Comparison of ENCODE assay signal across 8 cellular contexts in genomic region chr5:126594077-126594476, GRCh38. TPM values are rescaled to one million over a fixed set of nuclear protein-coding genes. Genes with fewer than 3 reads are reported as not detected.
DNase-seq lines count a peak whose midpoint lies in the region; ATAC-seq lines count a peak whose summit lies in the region.

No MANE protein-coding gene starts in this region.

- H3K36me3 Mint-ChIP-seq in naive thymus-derived CD8-positive, alpha-beta T cell: no peaks in the 10 kb centered on the region

- peak overlapping the region; percentile 73 to 93 (median 87) for H3K4me3 Mint-ChIP-seq in naive thymus-derived CD8-positive, alpha-beta T cell

- H3K4me3 ChIP-seq in HUES48 (ENCODE audit: low read depth, low read length): peak overlapping the region; percentile 93
- H3K4me3 ChIP-seq in duodenal mucosa (ENCODE audit: low read depth in 1 of 2, low read length in 2 of 2): peak overlapping the region; percentile 80 to 82

- H3K9me3 ChIP-seq in HUES48 (ENCODE audit: control insufficient read depth, insufficient read depth, low read length) (no peaks in the 10 kb centered on the region; the same call in 1 of the 2 replicates), duodenal mucosa (ENCODE audit: control insufficient read depth in 1 of 2, low read length in 2 of 2) (no peaks in the 10 kb centered on the region)

- POLR2A ChIA-PET in naive thymus-derived CD8-positive, alpha-beta T cell (lab: Charles Lee): interaction anchor here (0.6 to 1.1 kb wide), 2 partner anchors 183 to 635 kb away, joined by 3 read pairs; no protein-coding TSS in a partner anchor

- DNase-seq in AG20443 (ENCODE audit: low spot score) (peak; percentile 14), NCI-H1105 treated with DMSO at 0.1 percent for 48 hours (lab: John Stamatoyannopoulos, UW) (no peak), 8988T (no peak)
- no peak for DNase-seq in naive thymus-derived CD8-positive, alpha-beta T cell

- H3K4me1 Mint-ChIP-seq in naive thymus-derived CD8-positive, alpha-beta T cell: peaks cover 10 to 24% (median 14%) of the 10 kb centered on the region in 4 donors

- H3K27me3 ChIP-seq in HUES48 (ENCODE audit: control insufficient read depth, insufficient read depth, low read length) (no peaks in the 10 kb centered on the region), duodenal mucosa (ENCODE audit: control insufficient read depth in 1 of 2, insufficient read depth in 2 of 2, low read length in 2 of 2) (no peaks in the 10 kb centered on the region)

- H3K27me3 Mint-ChIP-seq in naive thymus-derived CD8-positive, alpha-beta T cell: peaks cover 0 to 4% (median 0%) of the 10 kb centered on the region in 5 donors

- H3K27ac Mint-ChIP-seq in naive thymus-derived CD8-positive, alpha-beta T cell: peak overlapping the region in 3 of 10 donors; percentile 18 to 79 (median 31)

- no peak for ATAC-seq in naive thymus-derived CD8-positive, alpha-beta T cell
- no peak for ATAC-seq in GM21423 (IDR thresholded peaks at IDR 0.05; ENCODE audit: unreplicated experiment)
- no peak for ATAC-seq in GM19452 (IDR thresholded peaks at IDR 0.05; ENCODE audit: unreplicated experiment)

- H3K36me3 ChIP-seq in HUES48 (ENCODE audit: control insufficient read depth, insufficient read depth, low read length) (peaks cover 38% of the 10 kb centered on the region), duodenal mucosa (ENCODE audit: control insufficient read depth in 1 of 2, insufficient read depth in 2 of 2, low read length in 2 of 2) (peaks cover 0 to 4% of the 10 kb centered on the region in 2 donors)

- no peaks in the 10 kb centered on the region for H3K9me3 Mint-ChIP-seq in naive thymus-derived CD8-positive, alpha-beta T cell

- no peak overlapping the region for H3K27ac ChIP-seq in HUES48 (ENCODE audit: low read depth, low read length)
- H3K27ac ChIP-seq in duodenal mucosa (ENCODE audit: low read depth, low read length): no peak overlapping the region

- H3K4me1 ChIP-seq in HUES48 (ENCODE audit: control insufficient read depth, insufficient read depth, low read length): peaks cover 15% of the 10 kb centered on the region
- H3K4me1 ChIP-seq in duodenal mucosa (ENCODE audit: control insufficient read depth in 1 of 2, insufficient read depth in 2 of 2, low read length in 2 of 2): peaks cover 7 to 8% of the 10 kb centered on the region in 2 donors

- H3K9ac ChIP-seq in HUES48 (ENCODE audit: low read depth, low read length) (peak overlapping the region; percentile 93; the same call in 1 of the 2 replicates), duodenal mucosa (ENCODE audit: low read depth in 1 of 2, low read length in 2 of 2) (peak overlapping the region in 1 of 2 donors; percentile 50)

RNA-seq across cellular contexts. Expression of gene ALDH7A1, which starts 0.9 kb away (rescaled TPM):
- 1 to 10 TPM; 4.2 to 5.3 TPM for total RNA-seq in naive thymus-derived CD8-positive, alpha-beta T cell
- polyA plus RNA-seq in naive thymus-derived CD8-positive, alpha-beta T cell: 1 to 10 TPM; 3.0 to 6.0 (median 5.4) TPM

RNA-seq across cellular contexts. Expression of gene PHAX, which starts 6.7 kb away (rescaled TPM):
- total RNA-seq in naive thymus-derived CD8-positive, alpha-beta T cell: 10 to 100 TPM; 49.5 to 53.6 TPM
- polyA plus RNA-seq in naive thymus-derived CD8-positive, alpha-beta T cell: 10 to 100 TPM; 75.3 to 92.8 (median 83.9) TPM
